Comparison of ENCODE assay signal across 28 cellular contexts in genomic region chr1:3511306-3511705, GRCh38. TPM values are rescaled to one million over a fixed set of nuclear protein-coding genes. Genes with fewer than 3 reads are reported as not detected.
"Had no signal": no experiment of that assay in that cellular context is flagged by ENCODE, and none has a peak within 500 bp of the region (broad histone marks: within the 10 kb centered on the region; RNA-seq: fewer than 3 reads in every experiment).

No MANE protein-coding gene starts in this region.

- H3K36me3 Mint-ChIP-seq: immature natural killer cell had no signal

- H3K4me1 Mint-ChIP-seq: endodermal cell, immature natural killer cell, mesothelial cell of epicardium had no signal

- H3K36me3 ChIP-seq: colonic mucosa, gastrocnemius medialis had no signal

- H3K4me3 ChIP-seq: colonic mucosa, esophagus squamous epithelium, gastrocnemius medialis, hepatocyte, lower lobe of right lung, mucosa of descending colon had no signal

- H3K27ac ChIP-seq: colonic mucosa, epithelial cell of prostate, esophagus squamous epithelium, gastrocnemius medialis, hepatocyte, lower lobe of right lung had no signal

- H3K4me3 Mint-ChIP-seq: dendritic cell treated with granulocyte-macrophage colony-stimulating factor and Interleukin-4, amounts not matched to agents 40 ng/mL and 50 ng/mL, for 4 days; effector memory CD8-positive, alpha-beta T cell; endodermal cell; immature natural killer cell; mesothelial cell of epicardium had no signal

- H3K27ac Mint-ChIP-seq: dendritic cell treated with granulocyte-macrophage colony-stimulating factor and Interleukin-4, amounts not matched to agents 40 ng/mL and 50 ng/mL, for 4 days; endodermal cell; immature natural killer cell; mesothelial cell of epicardium had no signal

- DNase-seq: colonic mucosa; cortex of kidney; effector CD8-positive, alpha-beta T cell; effector memory CD8-positive, alpha-beta T cell; endodermal cell; erythroblast; esophagus squamous epithelium; foreskin fibroblast; foreskin melanocyte; gastrocnemius medialis; glutamatergic neuron; hypothalamus; immature natural killer cell; islet precursor cell; kidney; kidney glomerular epithelial cell; left colon; left ventricle myocardium superior; lower lobe of right lung; mesenchymal stem cell; mucosa of descending colon had no signal

- H3K9me3 Mint-ChIP-seq: dendritic cell treated with granulocyte-macrophage colony-stimulating factor and Interleukin-4, amounts not matched to agents 40 ng/mL and 50 ng/mL, for 4 days; effector memory CD8-positive, alpha-beta T cell; endodermal cell; immature natural killer cell; mesothelial cell of epicardium had no signal

- H3K4me2 ChIP-seq: hepatocyte had no signal

- H3K9me3 ChIP-seq: colonic mucosa, esophagus squamous epithelium, gastrocnemius medialis, lower lobe of right lung, mucosa of descending colon had no signal

- H3K27me3 Mint-ChIP-seq: dendritic cell treated with granulocyte-macrophage colony-stimulating factor and Interleukin-4, amounts not matched to agents 40 ng/mL and 50 ng/mL, for 4 days; effector memory CD8-positive, alpha-beta T cell had no signal

- H3K27me3 ChIP-seq: colonic mucosa, esophagus squamous epithelium, gastrocnemius medialis, hepatocyte had no signal

- ATAC-seq: effector memory CD8-positive, alpha-beta T cell; esophagus mucosa; gastrocnemius medialis; left colon; left lobe of liver; left ventricle myocardium superior; lower lobe of right lung; mucosa of descending colon had no signal

- H3K4me1 ChIP-seq: colonic mucosa, esophagus squamous epithelium, gastrocnemius medialis, lower lobe of right lung had no signal

RNA-seq across cellular contexts. Expression of gene ARHGEF16, which starts 56.8 kb away (rescaled TPM):
- total RNA-seq: myocyte had no signal
- polyA plus RNA-seq: immature natural killer cell had no signal
